Comparison of ENCODE assay signal across 2 cellular contexts in the genomic region with DNA sequence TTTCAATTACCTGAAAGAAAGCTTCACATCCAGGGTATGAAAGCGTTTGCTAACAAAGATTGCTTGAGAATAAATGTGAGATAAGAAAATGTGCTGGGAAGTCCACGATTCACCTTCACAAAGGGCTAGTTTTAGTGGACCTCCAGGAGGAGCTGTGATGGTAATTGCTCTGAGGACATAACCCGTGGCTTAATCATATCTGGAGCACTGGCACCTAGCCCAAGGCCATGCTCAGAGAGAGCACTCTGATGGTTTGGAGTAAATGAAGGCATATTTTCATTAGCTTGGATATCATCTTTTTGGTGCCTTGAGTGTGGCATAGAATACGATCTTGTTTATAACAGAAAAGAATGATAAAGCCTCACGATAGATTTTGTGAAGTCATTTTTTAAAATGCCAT.
TF ChIP-seq lines count a peak whose summit lies in the region.

No MANE protein-coding gene starts in this region.

TF ChIP-seq in GM23338, 12 proteins besides CTCF, POLR2A, EP300 and RAD21 (continued from another document):
- TF ChIP-seq, protein P1, sequence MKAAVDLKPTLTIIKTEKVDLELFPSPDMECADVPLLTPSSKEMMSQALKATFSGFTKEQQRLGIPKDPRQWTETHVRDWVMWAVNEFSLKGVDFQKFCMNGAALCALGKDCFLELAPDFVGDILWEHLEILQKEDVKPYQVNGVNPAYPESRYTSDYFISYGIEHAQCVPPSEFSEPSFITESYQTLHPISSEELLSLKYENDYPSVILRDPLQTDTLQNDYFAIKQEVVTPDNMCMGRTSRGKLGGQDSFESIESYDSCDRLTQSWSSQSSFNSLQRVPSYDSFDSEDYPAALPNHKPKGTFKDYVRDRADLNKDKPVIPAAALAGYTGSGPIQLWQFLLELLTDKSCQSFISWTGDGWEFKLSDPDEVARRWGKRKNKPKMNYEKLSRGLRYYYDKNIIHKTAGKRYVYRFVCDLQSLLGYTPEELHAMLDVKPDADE (IDR thresholded peaks at IDR 0.05), result no peak
- TF ChIP-seq, protein P2, sequence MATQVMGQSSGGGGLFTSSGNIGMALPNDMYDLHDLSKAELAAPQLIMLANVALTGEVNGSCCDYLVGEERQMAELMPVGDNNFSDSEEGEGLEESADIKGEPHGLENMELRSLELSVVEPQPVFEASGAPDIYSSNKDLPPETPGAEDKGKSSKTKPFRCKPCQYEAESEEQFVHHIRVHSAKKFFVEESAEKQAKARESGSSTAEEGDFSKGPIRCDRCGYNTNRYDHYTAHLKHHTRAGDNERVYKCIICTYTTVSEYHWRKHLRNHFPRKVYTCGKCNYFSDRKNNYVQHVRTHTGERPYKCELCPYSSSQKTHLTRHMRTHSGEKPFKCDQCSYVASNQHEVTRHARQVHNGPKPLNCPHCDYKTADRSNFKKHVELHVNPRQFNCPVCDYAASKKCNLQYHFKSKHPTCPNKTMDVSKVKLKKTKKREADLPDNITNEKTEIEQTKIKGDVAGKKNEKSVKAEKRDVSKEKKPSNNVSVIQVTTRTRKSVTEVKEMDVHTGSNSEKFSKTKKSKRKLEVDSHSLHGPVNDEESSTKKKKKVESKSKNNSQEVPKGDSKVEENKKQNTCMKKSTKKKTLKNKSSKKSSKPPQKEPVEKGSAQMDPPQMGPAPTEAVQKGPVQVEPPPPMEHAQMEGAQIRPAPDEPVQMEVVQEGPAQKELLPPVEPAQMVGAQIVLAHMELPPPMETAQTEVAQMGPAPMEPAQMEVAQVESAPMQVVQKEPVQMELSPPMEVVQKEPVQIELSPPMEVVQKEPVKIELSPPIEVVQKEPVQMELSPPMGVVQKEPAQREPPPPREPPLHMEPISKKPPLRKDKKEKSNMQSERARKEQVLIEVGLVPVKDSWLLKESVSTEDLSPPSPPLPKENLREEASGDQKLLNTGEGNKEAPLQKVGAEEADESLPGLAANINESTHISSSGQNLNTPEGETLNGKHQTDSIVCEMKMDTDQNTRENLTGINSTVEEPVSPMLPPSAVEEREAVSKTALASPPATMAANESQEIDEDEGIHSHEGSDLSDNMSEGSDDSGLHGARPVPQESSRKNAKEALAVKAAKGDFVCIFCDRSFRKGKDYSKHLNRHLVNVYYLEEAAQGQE (IDR thresholded peaks at IDR 0.05; ENCODE audit: unreplicated experiment), result no peak
TF ChIP-seq in GM23338: peak in this region for 0.

TF ChIP-seq in SK-N-SH, 30 proteins besides CTCF, POLR2A, EP300 and RAD21 (continued from another document):
- TF ChIP-seq, protein P3, sequence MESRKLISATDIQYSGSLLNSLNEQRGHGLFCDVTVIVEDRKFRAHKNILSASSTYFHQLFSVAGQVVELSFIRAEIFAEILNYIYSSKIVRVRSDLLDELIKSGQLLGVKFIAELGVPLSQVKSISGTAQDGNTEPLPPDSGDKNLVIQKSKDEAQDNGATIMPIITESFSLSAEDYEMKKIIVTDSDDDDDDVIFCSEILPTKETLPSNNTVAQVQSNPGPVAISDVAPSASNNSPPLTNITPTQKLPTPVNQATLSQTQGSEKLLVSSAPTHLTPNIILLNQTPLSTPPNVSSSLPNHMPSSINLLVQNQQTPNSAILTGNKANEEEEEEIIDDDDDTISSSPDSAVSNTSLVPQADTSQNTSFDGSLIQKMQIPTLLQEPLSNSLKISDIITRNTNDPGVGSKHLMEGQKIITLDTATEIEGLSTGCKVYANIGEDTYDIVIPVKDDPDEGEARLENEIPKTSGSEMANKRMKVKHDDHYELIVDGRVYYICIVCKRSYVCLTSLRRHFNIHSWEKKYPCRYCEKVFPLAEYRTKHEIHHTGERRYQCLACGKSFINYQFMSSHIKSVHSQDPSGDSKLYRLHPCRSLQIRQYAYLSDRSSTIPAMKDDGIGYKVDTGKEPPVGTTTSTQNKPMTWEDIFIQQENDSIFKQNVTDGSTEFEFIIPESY (IDR thresholded peaks at IDR 0.05; ENCODE audit: borderline replicate concordance, low read depth), result no peak
- TF ChIP-seq, protein P2 (IDR thresholded peaks at IDR 0.05; ENCODE audit: low read depth, low read length), result no peak
- TF ChIP-seq FOSL2 (IDR thresholded peaks at IDR 0.05; ENCODE audit: borderline replicate concordance, low read depth) (no peak), MEF2A (IDR thresholded peaks at IDR 0.05; ENCODE audit: borderline replicate concordance, low read depth) (no peak), RXRA (IDR thresholded peaks at IDR 0.05; ENCODE audit: borderline replicate concordance, low read depth) (no peak), CHD2 (IDR thresholded peaks at IDR 0.05; ENCODE audit: low read length, partially characterized antibody) (no peak), ELF1 (IDR thresholded peaks at IDR 0.05) (no peak), RFX5 (IDR thresholded peaks at IDR 0.05; ENCODE audit: low read length) (no peak), NFIC (IDR thresholded peaks at IDR 0.05; ENCODE audit: borderline replicate concordance) (no peak)
- TF ChIP-seq, protein P4, sequence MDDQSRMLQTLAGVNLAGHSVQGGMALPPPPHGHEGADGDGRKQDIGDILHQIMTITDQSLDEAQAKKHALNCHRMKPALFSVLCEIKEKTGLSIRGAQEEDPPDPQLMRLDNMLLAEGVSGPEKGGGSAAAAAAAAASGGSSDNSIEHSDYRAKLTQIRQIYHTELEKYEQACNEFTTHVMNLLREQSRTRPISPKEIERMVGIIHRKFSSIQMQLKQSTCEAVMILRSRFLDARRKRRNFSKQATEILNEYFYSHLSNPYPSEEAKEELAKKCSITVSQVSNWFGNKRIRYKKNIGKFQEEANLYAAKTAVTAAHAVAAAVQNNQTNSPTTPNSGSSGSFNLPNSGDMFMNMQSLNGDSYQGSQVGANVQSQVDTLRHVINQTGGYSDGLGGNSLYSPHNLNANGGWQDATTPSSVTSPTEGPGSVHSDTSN (IDR thresholded peaks at IDR 0.05), result no peak
